Comparison of ENCODE assay signal across 8 cellular contexts in genomic region chrX:16786139-16786790, GRCh38. TPM values are rescaled to one million over a fixed set of nuclear protein-coding genes. Genes with fewer than 3 reads are reported as not detected.
DNase-seq lines count a peak whose midpoint lies in the region; ATAC-seq and TF ChIP-seq lines count a peak whose summit lies in the region.

Gene TXLNG, plus strand, starts transcription at chrX:16786466. Its CDS starts 22 bp downstream, at chrX:16786488.

- no TSS peak for BruUV-seq in Calu3 (replicated peaks; lab: Mats Ljungman, UMichigan)

- H4K20me1 ChIP-seq in OCI-LY1 (ENCODE audit: insufficient read depth, low read length): no peaks in the 10 kb centered on the region

- H3K4me3 ChIP-seq in HUES64 (ENCODE audit: low read length) (peak within 1 kb of the TSS; percentile 86), OCI-LY1 (ENCODE audit: low read depth, low read length, poor library complexity, severe bottlenecking) (peak within 1 kb of the TSS; percentile 68)

- H3K9me2 ChIP-seq in OCI-LY1 (ENCODE audit: low read depth, low read length): no peaks in the 10 kb centered on the region

- TF ChIP-seq CTCF in Calu3 (IDR thresholded peaks at IDR 0.05; ENCODE audit: unreplicated experiment): no peak
- TF ChIP-seq CTCF in OCI-LY1 (IDR thresholded peaks at IDR 0.05; ENCODE audit: low read length): no peak

- no peak within 1 kb of the TSS for H2AFZ ChIP-seq in OCI-LY1 (ENCODE audit: low read length)

- no peaks in the 10 kb centered on the region for H3K27me3 Mint-ChIP-seq in Calu3 (ENCODE audit: unreplicated experiment)

- in situ Hi-C loops in endometrial microvascular endothelial cells (cut with HindIII; ENCODE audit: inconsistent ontology term, low pct_unique_long_range_greater_than_20kb, low sequenced_read_pairs): no loop called here

- intact Hi-C loops in Calu3 (cut with micrococcal nuclease; ENCODE audit: unreplicated experiment): no loop called here

- H3F3A ChIP-seq in OCI-LY1 (ENCODE audit: insufficient read depth, low read length): no peaks in the 10 kb centered on the region

- H3K9me3 Mint-ChIP-seq in Calu3 (ENCODE audit: low read depth, unreplicated experiment): no peaks in the 10 kb centered on the region

- CTCF ChIA-PET in Calu3 (lab: Charles Lee): interaction anchor here (1.4 kb wide), 1 partner anchor 21 kb away, joined by 4 read pairs; no protein-coding TSS in a partner anchor

- peak within 1 kb of the TSS; percentile 83 for H3K4me2 ChIP-seq in OCI-LY1 (ENCODE audit: low read length)

- peaks cover 44% of the 10 kb centered on the region for H3K79me2 ChIP-seq in OCI-LY1 (ENCODE audit: insufficient read depth, low read length)

- H3K27me3 ChIP-seq in HUES64 (ENCODE audit: insufficient read depth, low read length) (no peaks in the 10 kb centered on the region), OCI-LY1 (ENCODE audit: insufficient read depth, low read length) (no peaks in the 10 kb centered on the region)

- H3K9ac ChIP-seq in HUES64 (ENCODE audit: low read depth, low read length): peak within 1 kb of the TSS; percentile 76
- H3K9ac ChIP-seq in OCI-LY1 (ENCODE audit: low read length): peak within 1 kb of the TSS; percentile 70

- H3K27ac ChIP-seq in HUES64 (ENCODE audit: low read depth, low read length): peak within 1 kb of the TSS; percentile 82; the same call in 1 of the 2 replicates
- no peak within 1 kb of the TSS for H3K27ac ChIP-seq in OCI-LY1 (ENCODE audit: low read depth, low read length, poor library complexity, severe bottlenecking)

- DNase-seq in Calu3 (peak; percentile 96), mesenteric fat pad (ENCODE audit: low spot score) (peak; percentile 99)
- DNase-seq in activated CD8-positive, alpha-beta memory T cell treated with anti-CD3 and anti-CD28 coated beads, Interleukin-2, amount 50 U/mL, for 4 hours: peak; percentile 98
- peak; percentile 64 for DNase-seq in stimulated activated CD8-positive, alpha-beta memory T cell treated with anti-CD3 and anti-CD28 coated beads, Interleukin-15, amount 100 ng/mL, for 24 hours (ENCODE audit: low read depth)

- H3K4me1 Mint-ChIP-seq in Calu3 (ENCODE audit: low read depth, unreplicated experiment): peaks cover 14% of the 10 kb centered on the region

- H3K27ac Mint-ChIP-seq in Calu3 (ENCODE audit: unreplicated experiment): peak within 1 kb of the TSS; percentile 88

- no peaks in the 10 kb centered on the region for H3K4me1 ChIP-seq in HUES64 (ENCODE audit: insufficient read depth, low read length)
- peaks cover 23% of the 10 kb centered on the region for H3K4me1 ChIP-seq in OCI-LY1 (ENCODE audit: insufficient read depth, low read length, severe bottlenecking)

- H3K9me3 ChIP-seq in HUES64 (ENCODE audit: insufficient read depth, low read depth, low read length): no peaks in the 10 kb centered on the region
- H3K9me3 ChIP-seq in OCI-LY1 (ENCODE audit: low read length): no peaks in the 10 kb centered on the region

- H3K36me3 ChIP-seq in HUES64 (ENCODE audit: insufficient read depth, low read length): peaks cover 21% of the 10 kb centered on the region
- peaks cover 22% of the 10 kb centered on the region for H3K36me3 ChIP-seq in OCI-LY1 (ENCODE audit: insufficient read depth, low read length)

- WGBS in HUES64: under 1% methylated on average over 50 of the region's 59 CpGs

- peak; percentile 98 for ATAC-seq in GM21447 (IDR thresholded peaks at IDR 0.05; ENCODE audit: unreplicated experiment)

- H3K36me3 Mint-ChIP-seq in Calu3 (ENCODE audit: insufficient read depth, unreplicated experiment): peaks cover 26% of the 10 kb centered on the region

- H3K4me3 Mint-ChIP-seq in Calu3 (ENCODE audit: low read depth, unreplicated experiment): peak within 1 kb of the TSS; percentile 99

RNA-seq across cellular contexts. Expression of gene TXLNG, which starts in this region (rescaled TPM):
- total RNA-seq in Calu3 (2022) (22.0 and 22.2 TPM in 2 replicates), endometrial microvascular endothelial cells (ENCODE audit: inconsistent ontology term) (14.9 TPM), mesenteric fat pad (25.6 TPM)
- 26.6 TPM for polyA plus RNA-seq in HUES64 (2013, experiment 1 of 2)
- 23.8 TPM for polyA plus RNA-seq in HUES64 (2013, experiment 2 of 2)
